Comparison of ENCODE assay signal across 16 cellular contexts in genomic region chr16:19709381-19710136, GRCh38. TPM values are rescaled to one million over a fixed set of nuclear protein-coding genes. Genes with fewer than 3 reads are reported as not detected.
A peak's percentile ranks its signal among the peaks of the same experiment; 100 is the strongest.
DNase-seq lines count a peak whose midpoint lies in the region; ATAC-seq and TF ChIP-seq lines count a peak whose summit lies in the region.
"Had no signal": no experiment of that assay in that cellular context is flagged by ENCODE, and none has a peak within 500 bp of the region (broad histone marks: within the 10 kb centered on the region; RNA-seq: fewer than 3 reads in every experiment).

No MANE protein-coding gene starts in this region.

- H3K9me3 Mint-ChIP-seq in activated CD4-positive, alpha-beta T cell treated with anti-CD3 and anti-CD28 coated beads for 36 hours (ENCODE audit: low read depth), result no peaks in the 10 kb centered on the region
- H3K9me3 Mint-ChIP-seq in stimulated activated naive CD8-positive, alpha-beta T cell treated with anti-CD3 and anti-CD28 coated beads, Interleukin-15, amount 100 ng/mL, for 72 hours, result no peaks in the 10 kb centered on the region
- H3K9me3 Mint-ChIP-seq: natural killer cell treated with Interleukin-12 subunit alpha and Interleukin-12 subunit beta and Interleukin-15 and Interleukin-18, amount 100 ng/mL, for 72 hours had no signal

- POLR2A ChIA-PET in activated CD4-positive, alpha-beta T cell treated with anti-CD3 and anti-CD28 coated beads for 36 hours (lab: Charles Lee), result interaction anchor here (0.5 to 0.6 kb wide), 2 partner anchors 56 to 113 kb away, joined by 3 to 6 read pairs; no protein-coding TSS in a partner anchor

- no peak for TF ChIP-seq CTCF in tibial artery (IDR thresholded peaks at IDR 0.05)

- WGBS in mesodermal cell (ENCODE audit: insufficient coverage in 2 of 2), 2 experiments, result 94 to 97% methylated on average over 18 to 22 of the region's 22 CpGs

- peaks cover 57% of the 10 kb centered on the region for H3K36me3 Mint-ChIP-seq in activated CD4-positive, alpha-beta T cell treated with anti-CD3 and anti-CD28 coated beads for 36 hours (ENCODE audit: low read depth)

- H3K4me1 Mint-ChIP-seq in activated CD4-positive, alpha-beta T cell treated with anti-CD3 and anti-CD28 coated beads for 36 hours, result peaks cover 6% of the 10 kb centered on the region
- H3K4me1 Mint-ChIP-seq in stimulated activated naive CD8-positive, alpha-beta T cell treated with anti-CD3 and anti-CD28 coated beads, Interleukin-15, amount 100 ng/mL, for 72 hours, result peaks cover 22% of the 10 kb centered on the region

- H3K27ac Mint-ChIP-seq in activated CD4-positive, alpha-beta T cell treated with anti-CD3 and anti-CD28 coated beads for 36 hours, result peak overlapping the region; percentile 40
- peak overlapping the region; percentile 55 to 90 for H3K27ac Mint-ChIP-seq in stimulated activated naive CD8-positive, alpha-beta T cell treated with anti-CD3 and anti-CD28 coated beads, Interleukin-15, amount 100 ng/mL, for 72 hours
- H3K27ac Mint-ChIP-seq: natural killer cell treated with Interleukin-12 subunit alpha and Interleukin-12 subunit beta and Interleukin-15 and Interleukin-18, amount 100 ng/mL, for 72 hours had no signal

- H3K36me3 ChIP-seq in mesodermal cell (ENCODE audit: control insufficient read depth, insufficient read depth, low read length) (peaks cover 80% of the 10 kb centered on the region), tibial artery (peaks cover 30 to 91% (median 60%) of the 10 kb centered on the region in 3 donors)

- peaks cover 25% of the 10 kb centered on the region for H3K4me1 ChIP-seq in mesodermal cell (ENCODE audit: control insufficient read depth, insufficient read depth, low read length, poor library complexity, severe bottlenecking)
- no peaks in the 10 kb centered on the region for H3K4me1 ChIP-seq in tibial artery

- H3K27me3 Mint-ChIP-seq in activated CD4-positive, alpha-beta T cell treated with anti-CD3 and anti-CD28 coated beads for 36 hours, result no peaks in the 10 kb centered on the region
- no peaks in the 10 kb centered on the region for H3K27me3 Mint-ChIP-seq in stimulated activated naive CD8-positive, alpha-beta T cell treated with anti-CD3 and anti-CD28 coated beads, Interleukin-15, amount 100 ng/mL, for 72 hours
- H3K27me3 Mint-ChIP-seq: natural killer cell treated with Interleukin-12 subunit alpha and Interleukin-12 subunit beta and Interleukin-15 and Interleukin-18, amount 100 ng/mL, for 72 hours had no signal

- H3K9me3 ChIP-seq in mesodermal cell (ENCODE audit: control insufficient read depth, low read length), result no peaks in the 10 kb centered on the region
- no peaks in the 10 kb centered on the region for H3K9me3 ChIP-seq in tibial artery

- CTCF ChIA-PET in activated CD4-positive, alpha-beta T cell treated with anti-CD3 and anti-CD28 coated beads for 36 hours (lab: Charles Lee), result no interaction called here

- H3K27ac ChIP-seq in caudate nucleus (ENCODE audit: low read depth, low read length) (peak overlapping the region; percentile 21), mesodermal cell (ENCODE audit: low read depth, low read length, severe bottlenecking) (peak overlapping the region; percentile 73), tibial artery (no peak overlapping the region)
- H3K27ac ChIP-seq: 22Rv1, PC-9 had no signal

- H3K27me3 ChIP-seq in tibial artery, result no peaks in the 10 kb centered on the region

- no peak for DNase-seq in activated CD4-positive, alpha-beta T cell treated with anti-CD3 and anti-CD28 coated beads for 36 hours
- DNase-seq in activated CD4-positive, alpha-beta T cell treated with anti-CD3 and anti-CD28 coated beads, Interleukin-2, amount 50 U/mL, for 48 hours, result no peak
- DNase-seq in caudate nucleus (lab: John Stamatoyannopoulos, UW) (no peak), NCI-H1436 (lab: John Stamatoyannopoulos, UW) (no peak), ACHN (no peak), tibial artery (no peak)
- DNase-seq in stimulated activated naive CD8-positive, alpha-beta T cell treated with anti-CD3 and anti-CD28 coated beads, Interleukin-15, amount 100 ng/mL, for 72 hours, result no peak
- DNase-seq: activated CD8-positive, alpha-beta memory T cell treated with anti-CD3 and anti-CD28 coated beads, Interleukin-2, amount 50 U/mL, for 48 hours; MM.1S; NCI-H2029 treated with DMSO at 0.1 percent for 48 hours; NCI-H526 treated with DMSO at 0.1 percent for 48 hours; PC-9 had no signal

- no peak overlapping the region for H3K4me3 Mint-ChIP-seq in activated CD4-positive, alpha-beta T cell treated with anti-CD3 and anti-CD28 coated beads for 36 hours
- peak overlapping the region in 1 of 2 donors; percentile 4 for H3K4me3 Mint-ChIP-seq in stimulated activated naive CD8-positive, alpha-beta T cell treated with anti-CD3 and anti-CD28 coated beads, Interleukin-15, amount 100 ng/mL, for 72 hours
- H3K4me3 Mint-ChIP-seq: natural killer cell treated with Interleukin-12 subunit alpha and Interleukin-12 subunit beta and Interleukin-15 and Interleukin-18, amount 100 ng/mL, for 72 hours had no signal

- H3K4me3 ChIP-seq in mesodermal cell (ENCODE audit: extremely low read depth, insufficient read depth, low read length, poor library complexity, severe bottlenecking), result no peak overlapping the region
- no peak overlapping the region for H3K4me3 ChIP-seq in tibial artery
- H3K4me3 ChIP-seq: PC-9, skin epidermis had no signal

- intact Hi-C loops in activated CD4-positive, alpha-beta T cell treated with anti-CD3 and anti-CD28 coated beads for 36 hours (cut with DNase I, micrococcal nuclease), result no loop called here
- intact Hi-C loops in tibial artery (cut with DNase I; ENCODE audit: low total_unique reads), result loop anchor here (10.0 kb wide), 2 partner anchors 155 to 175 kb away; partner anchors contain the start of genes GPRC5B and VPS35L

- no peak for ATAC-seq in activated CD4-positive, alpha-beta T cell treated with anti-CD3 and anti-CD28 coated beads for 36 hours
- no peak for ATAC-seq in stimulated activated naive CD8-positive, alpha-beta T cell treated with anti-CD3 and anti-CD28 coated beads, Interleukin-15, amount 100 ng/mL, for 72 hours
- ATAC-seq: natural killer cell treated with Interleukin-12 subunit alpha and Interleukin-12 subunit beta and Interleukin-15 and Interleukin-18, amount 100 ng/mL, for 72 hours had no signal

- in situ Hi-C loops in ACHN (cut with HindIII; ENCODE audit: low pct_ligation_motif_present, low pct_unique_long_range_greater_than_20kb, low sequenced_read_pairs), result no loop called here

RNA-seq across cellular contexts. Expression of gene KNOP1, which starts 8.5 kb away (rescaled TPM):
- 10 to 100 TPM; 28.9 to 29.5 TPM for total RNA-seq in activated CD4-positive, alpha-beta T cell treated with anti-CD3 and anti-CD28 coated beads for 36 hours
- 43.3 TPM for polyA plus RNA-seq in mesodermal cell (2013, experiment 1 of 2)
- 42.0 TPM for polyA plus RNA-seq in mesodermal cell (2013, experiment 2 of 2)

RNA-seq across cellular contexts. Expression of gene IQCK, which starts 8.5 kb away (rescaled TPM):
- 1 to 10 TPM; 2.7 to 3.5 TPM for total RNA-seq in activated CD4-positive, alpha-beta T cell treated with anti-CD3 and anti-CD28 coated beads for 36 hours
- polyA plus RNA-seq in mesodermal cell (2013, experiment 1 of 2), result 12.8 TPM
- polyA plus RNA-seq in mesodermal cell (2013, experiment 2 of 2), result 12.8 TPM

Comparison
In these comparisons a context has a peak if more than half of its experiments do, and no peak if none do; other contexts are left out.
1. H3K27ac ChIP-seq: peak in caudate nucleus (single experiment) and mesodermal cell (single experiment); none in tibial artery (0 of 2).